20 cellular contexts compared by ENCODE assay signal in the genomic region with DNA sequence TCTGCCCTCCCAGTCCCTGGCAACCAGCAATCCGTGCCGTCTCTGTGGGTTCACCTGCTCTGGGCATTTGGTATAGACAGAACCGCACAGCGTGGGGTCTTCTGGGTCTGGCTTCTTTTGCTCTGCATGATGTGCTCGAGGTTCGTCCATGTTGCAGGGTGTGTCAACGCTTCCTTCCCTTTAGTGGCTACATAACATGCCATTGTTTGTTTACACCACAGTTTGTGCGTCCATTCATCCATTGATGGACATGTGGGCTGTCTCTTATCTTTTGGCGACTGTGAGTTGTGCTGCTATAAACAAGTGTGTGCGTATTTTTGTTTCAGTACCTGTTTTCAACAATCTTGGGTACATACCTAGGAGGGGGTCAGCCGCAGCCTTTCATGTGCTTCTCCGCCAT.
"Had no signal": no experiment of that assay in that cellular context is flagged by ENCODE, and none has a peak within 500 bp of the region (broad histone marks: within the 10 kb centered on the region; RNA-seq: fewer than 3 reads in every experiment).

No MANE protein-coding gene starts in this region.

- H3K4me1 ChIP-seq: foreskin keratinocyte, psoas muscle, sigmoid colon, upper lobe of right lung, vagina had no signal

- H3K27me3 ChIP-seq: sigmoid colon, upper lobe of right lung, vagina had no signal

- H3K4me1 Mint-ChIP-seq: nephron progenitor cell had no signal

- H3K9me3 Mint-ChIP-seq: dendritic cell treated with granulocyte-macrophage colony-stimulating factor and Interleukin-4, amounts not matched to agents 40 ng/mL and 50 ng/mL, for 4 days; immature natural killer cell; naive thymus-derived CD4-positive, alpha-beta T cell; nephron progenitor cell; stimulated activated naive CD8-positive, alpha-beta T cell treated with anti-CD3 and anti-CD28 coated beads, Interleukin-15, Interleukin-2, amounts not matched to agents 100 ng/mL and 50 ng/mL, for 24 hours had no signal

- DNase-seq: foreskin keratinocyte; immature natural killer cell; kidney; left cardiac atrium; left ventricle myocardium superior; mammary epithelial cell; naive thymus-derived CD4-positive, alpha-beta T cell; nephron progenitor cell; psoas muscle; retina; sigmoid colon; stimulated activated CD4-positive, alpha-beta T cell treated with anti-CD3 and anti-CD28 coated beads, Interleukin-12 subunit alpha, Interleukin-12 subunit beta, amount 100 ng/mL, for 4 hours; upper lobe of right lung had no signal

- H3K36me3 Mint-ChIP-seq: immature natural killer cell; naive thymus-derived CD4-positive, alpha-beta T cell had no signal

- ATAC-seq: foreskin keratinocyte; left ventricle myocardium superior; naive thymus-derived CD4-positive, alpha-beta T cell; psoas muscle; upper lobe of right lung had no signal

- H3K36me3 ChIP-seq: sigmoid colon, tibial nerve, upper lobe of right lung, vagina had no signal

- FAIRE-seq: colon, endothelial cell of umbilical vein, kidney had no signal

- H3K27ac Mint-ChIP-seq: dendritic cell treated with granulocyte-macrophage colony-stimulating factor and Interleukin-4, amounts not matched to agents 40 ng/mL and 50 ng/mL, for 4 days; immature natural killer cell; naive thymus-derived CD4-positive, alpha-beta T cell; nephron progenitor cell; stimulated activated naive CD8-positive, alpha-beta T cell treated with anti-CD3 and anti-CD28 coated beads, Interleukin-15, Interleukin-2, amounts not matched to agents 100 ng/mL and 50 ng/mL, for 24 hours had no signal

- H3K27ac ChIP-seq: foreskin keratinocyte, psoas muscle, sigmoid colon, skin epidermis, tibial nerve, upper lobe of right lung, vagina had no signal

- H3K4me3 Mint-ChIP-seq: dendritic cell treated with granulocyte-macrophage colony-stimulating factor and Interleukin-4, amounts not matched to agents 40 ng/mL and 50 ng/mL, for 4 days; naive thymus-derived CD4-positive, alpha-beta T cell; nephron progenitor cell; stimulated activated naive CD8-positive, alpha-beta T cell treated with anti-CD3 and anti-CD28 coated beads, Interleukin-15, Interleukin-2, amounts not matched to agents 100 ng/mL and 50 ng/mL, for 24 hours had no signal

- H3K4me3 ChIP-seq: psoas muscle, sigmoid colon, skin epidermis, tibial nerve, upper lobe of right lung, vagina had no signal

- H3K9me3 ChIP-seq: psoas muscle, sigmoid colon, tibial nerve, upper lobe of right lung, vagina had no signal
